ENCODE assay signal across 1 cellular context in the genomic region with DNA sequence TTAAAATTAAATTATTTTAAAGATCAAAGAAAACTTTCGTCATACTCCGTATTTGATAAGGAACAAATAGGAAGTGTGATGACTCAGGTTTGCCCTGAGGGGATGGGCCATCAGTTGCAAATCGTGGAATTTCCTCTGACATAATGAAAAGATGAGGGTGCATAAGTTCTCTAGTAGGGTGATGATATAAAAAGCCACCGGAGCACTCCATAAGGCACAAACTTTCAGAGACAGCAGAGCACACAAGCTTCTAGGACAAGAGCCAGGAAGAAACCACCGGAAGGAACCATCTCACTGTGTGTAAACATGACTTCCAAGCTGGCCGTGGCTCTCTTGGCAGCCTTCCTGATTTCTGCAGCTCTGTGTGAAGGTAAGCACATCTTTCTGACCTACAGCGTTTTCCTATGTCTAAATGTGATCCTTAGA.
TF ChIP-seq lines count a peak whose summit lies in the region.

Gene CXCL8, plus strand, starts transcription at position 217 of the 426 bp plus-strand sequence. Its CDS starts 90 bp downstream, at position 307.

TF ChIP-seq in HepG2, 621 proteins besides CTCF, POLR2A, EP300 and RAD21 (continued from another document):
- TF ChIP-seq, protein P1, sequence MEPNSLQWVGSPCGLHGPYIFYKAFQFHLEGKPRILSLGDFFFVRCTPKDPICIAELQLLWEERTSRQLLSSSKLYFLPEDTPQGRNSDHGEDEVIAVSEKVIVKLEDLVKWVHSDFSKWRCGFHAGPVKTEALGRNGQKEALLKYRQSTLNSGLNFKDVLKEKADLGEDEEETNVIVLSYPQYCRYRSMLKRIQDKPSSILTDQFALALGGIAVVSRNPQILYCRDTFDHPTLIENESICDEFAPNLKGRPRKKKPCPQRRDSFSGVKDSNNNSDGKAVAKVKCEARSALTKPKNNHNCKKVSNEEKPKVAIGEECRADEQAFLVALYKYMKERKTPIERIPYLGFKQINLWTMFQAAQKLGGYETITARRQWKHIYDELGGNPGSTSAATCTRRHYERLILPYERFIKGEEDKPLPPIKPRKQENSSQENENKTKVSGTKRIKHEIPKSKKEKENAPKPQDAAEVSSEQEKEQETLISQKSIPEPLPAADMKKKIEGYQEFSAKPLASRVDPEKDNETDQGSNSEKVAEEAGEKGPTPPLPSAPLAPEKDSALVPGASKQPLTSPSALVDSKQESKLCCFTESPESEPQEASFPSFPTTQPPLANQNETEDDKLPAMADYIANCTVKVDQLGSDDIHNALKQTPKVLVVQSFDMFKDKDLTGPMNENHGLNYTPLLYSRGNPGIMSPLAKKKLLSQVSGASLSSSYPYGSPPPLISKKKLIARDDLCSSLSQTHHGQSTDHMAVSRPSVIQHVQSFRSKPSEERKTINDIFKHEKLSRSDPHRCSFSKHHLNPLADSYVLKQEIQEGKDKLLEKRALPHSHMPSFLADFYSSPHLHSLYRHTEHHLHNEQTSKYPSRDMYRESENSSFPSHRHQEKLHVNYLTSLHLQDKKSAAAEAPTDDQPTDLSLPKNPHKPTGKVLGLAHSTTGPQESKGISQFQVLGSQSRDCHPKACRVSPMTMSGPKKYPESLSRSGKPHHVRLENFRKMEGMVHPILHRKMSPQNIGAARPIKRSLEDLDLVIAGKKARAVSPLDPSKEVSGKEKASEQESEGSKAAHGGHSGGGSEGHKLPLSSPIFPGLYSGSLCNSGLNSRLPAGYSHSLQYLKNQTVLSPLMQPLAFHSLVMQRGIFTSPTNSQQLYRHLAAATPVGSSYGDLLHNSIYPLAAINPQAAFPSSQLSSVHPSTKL (CRISPR knock-in tag; IDR thresholded peaks at IDR 0.05): peak; percentile 60; the same call in 1 of the 2 replicates
- TF ChIP-seq MED13 (CRISPR knock-in tag; IDR thresholded peaks at IDR 0.05): no peak
- TF ChIP-seq DRAP1 (CRISPR knock-in tag; IDR thresholded peaks at IDR 0.05): no peak
- TF ChIP-seq GABPB1 (CRISPR knock-in tag; IDR thresholded peaks at IDR 0.05): peak; percentile 53; the same call in 1 of the 2 replicates
- peak; percentile 79; the same call in 1 of the 2 replicates for TF ChIP-seq FOXA3 (CRISPR knock-in tag; IDR thresholded peaks at IDR 0.05)
- TF ChIP-seq GABPA (IDR thresholded peaks at IDR 0.05; ENCODE audit: low read depth, low read length): no peak
- TF ChIP-seq GABPA (CRISPR knock-in tag; IDR thresholded peaks at IDR 0.05; ENCODE audit: low read depth): peak; percentile 77
- TF ChIP-seq, protein P2, sequence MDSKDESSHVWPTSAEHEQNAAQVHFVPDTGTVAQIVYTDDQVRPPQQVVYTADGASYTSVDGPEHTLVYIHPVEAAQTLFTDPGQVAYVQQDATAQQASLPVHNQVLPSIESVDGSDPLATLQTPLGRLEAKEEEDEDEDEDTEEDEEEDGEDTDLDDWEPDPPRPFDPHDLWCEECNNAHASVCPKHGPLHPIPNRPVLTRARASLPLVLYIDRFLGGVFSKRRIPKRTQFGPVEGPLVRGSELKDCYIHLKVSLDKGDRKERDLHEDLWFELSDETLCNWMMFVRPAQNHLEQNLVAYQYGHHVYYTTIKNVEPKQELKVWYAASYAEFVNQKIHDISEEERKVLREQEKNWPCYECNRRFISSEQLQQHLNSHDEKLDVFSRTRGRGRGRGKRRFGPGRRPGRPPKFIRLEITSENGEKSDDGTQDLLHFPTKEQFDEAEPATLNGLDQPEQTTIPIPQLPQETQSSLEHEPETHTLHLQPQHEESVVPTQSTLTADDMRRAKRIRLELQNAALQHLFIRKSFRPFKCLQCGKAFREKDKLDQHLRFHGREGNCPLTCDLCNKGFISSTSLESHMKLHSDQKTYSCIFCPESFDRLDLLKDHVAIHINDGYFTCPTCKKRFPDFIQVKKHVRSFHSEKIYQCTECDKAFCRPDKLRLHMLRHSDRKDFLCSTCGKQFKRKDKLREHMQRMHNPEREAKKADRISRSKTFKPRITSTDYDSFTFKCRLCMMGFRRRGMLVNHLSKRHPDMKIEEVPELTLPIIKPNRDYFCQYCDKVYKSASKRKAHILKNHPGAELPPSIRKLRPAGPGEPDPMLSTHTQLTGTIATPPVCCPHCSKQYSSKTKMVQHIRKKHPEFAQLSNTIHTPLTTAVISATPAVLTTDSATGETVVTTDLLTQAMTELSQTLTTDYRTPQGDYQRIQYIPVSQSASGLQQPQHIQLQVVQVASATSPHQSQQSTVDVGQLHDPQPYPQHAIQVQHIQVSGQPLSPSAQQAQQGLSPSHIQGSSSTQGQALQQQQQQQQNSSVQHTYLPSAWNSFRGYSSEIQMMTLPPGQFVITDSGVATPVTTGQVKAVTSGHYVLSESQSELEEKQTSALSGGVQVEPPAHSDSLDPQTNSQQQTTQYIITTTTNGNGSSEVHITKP (CRISPR knock-in tag; IDR thresholded peaks at IDR 0.05; ENCODE audit: low read depth): peak; percentile 88; the same call in 1 of the 2 replicates
- TF ChIP-seq TCF7 (IDR thresholded peaks at IDR 0.05; ENCODE audit: low read depth): 0 out of 2 replicates have a peak, but pooled peaks have one; percentile 15
- TF ChIP-seq, protein P3, sequence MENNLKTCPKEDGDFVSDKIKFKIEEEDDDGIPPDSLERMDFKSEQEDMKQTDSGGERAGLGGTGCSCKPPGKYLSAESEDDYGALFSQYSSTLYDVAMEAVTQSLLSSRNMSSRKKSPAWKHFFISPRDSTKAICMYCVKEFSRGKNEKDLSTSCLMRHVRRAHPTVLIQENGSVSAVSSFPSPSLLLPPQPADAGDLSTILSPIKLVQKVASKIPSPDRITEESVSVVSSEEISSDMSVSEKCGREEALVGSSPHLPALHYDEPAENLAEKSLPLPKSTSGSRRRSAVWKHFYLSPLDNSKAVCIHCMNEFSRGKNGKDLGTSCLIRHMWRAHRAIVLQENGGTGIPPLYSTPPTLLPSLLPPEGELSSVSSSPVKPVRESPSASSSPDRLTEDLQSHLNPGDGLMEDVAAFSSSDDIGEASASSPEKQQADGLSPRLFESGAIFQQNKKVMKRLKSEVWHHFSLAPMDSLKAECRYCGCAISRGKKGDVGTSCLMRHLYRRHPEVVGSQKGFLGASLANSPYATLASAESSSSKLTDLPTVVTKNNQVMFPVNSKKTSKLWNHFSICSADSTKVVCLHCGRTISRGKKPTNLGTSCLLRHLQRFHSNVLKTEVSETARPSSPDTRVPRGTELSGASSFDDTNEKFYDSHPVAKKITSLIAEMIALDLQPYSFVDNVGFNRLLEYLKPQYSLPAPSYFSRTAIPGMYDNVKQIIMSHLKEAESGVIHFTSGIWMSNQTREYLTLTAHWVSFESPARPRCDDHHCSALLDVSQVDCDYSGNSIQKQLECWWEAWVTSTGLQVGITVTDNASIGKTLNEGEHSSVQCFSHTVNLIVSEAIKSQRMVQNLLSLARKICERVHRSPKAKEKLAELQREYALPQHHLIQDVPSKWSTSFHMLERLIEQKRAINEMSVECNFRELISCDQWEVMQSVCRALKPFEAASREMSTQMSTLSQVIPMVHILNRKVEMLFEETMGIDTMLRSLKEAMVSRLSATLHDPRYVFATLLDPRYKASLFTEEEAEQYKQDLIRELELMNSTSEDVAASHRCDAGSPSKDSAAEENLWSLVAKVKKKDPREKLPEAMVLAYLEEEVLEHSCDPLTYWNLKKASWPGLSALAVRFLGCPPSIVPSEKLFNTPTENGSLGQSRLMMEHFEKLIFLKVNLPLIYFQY (CRISPR knock-in tag; IDR thresholded peaks at IDR 0.05; ENCODE audit: borderline replicate concordance): no peak
- TF ChIP-seq FOXA1 (IDR thresholded peaks at IDR 0.05): no peak
- TF ChIP-seq FOXA1 (CRISPR knock-in tag; IDR thresholded peaks at IDR 0.05): peak; percentile 82
- no peak for TF ChIP-seq ZNF512 (CRISPR knock-in tag; IDR thresholded peaks at IDR 0.05)
- TF ChIP-seq HMG20A (CRISPR knock-in tag; IDR thresholded peaks at IDR 0.05; ENCODE audit: borderline replicate concordance): peak; percentile 44; the same call in 1 of the 2 replicates
- TF ChIP-seq ZNF644 (CRISPR knock-in tag; IDR thresholded peaks at IDR 0.05; ENCODE audit: low read depth): 0 out of 2 replicates have a peak, but pooled peaks have one; percentile 19
- TF ChIP-seq THYN1 (CRISPR knock-in tag; IDR thresholded peaks at IDR 0.05; ENCODE audit: borderline replicate concordance, low read depth): no peak
- no peak for TF ChIP-seq ZNF101 (CRISPR knock-in tag; IDR thresholded peaks at IDR 0.05; ENCODE audit: borderline replicate concordance, low read depth)
